In the genomic region with DNA sequence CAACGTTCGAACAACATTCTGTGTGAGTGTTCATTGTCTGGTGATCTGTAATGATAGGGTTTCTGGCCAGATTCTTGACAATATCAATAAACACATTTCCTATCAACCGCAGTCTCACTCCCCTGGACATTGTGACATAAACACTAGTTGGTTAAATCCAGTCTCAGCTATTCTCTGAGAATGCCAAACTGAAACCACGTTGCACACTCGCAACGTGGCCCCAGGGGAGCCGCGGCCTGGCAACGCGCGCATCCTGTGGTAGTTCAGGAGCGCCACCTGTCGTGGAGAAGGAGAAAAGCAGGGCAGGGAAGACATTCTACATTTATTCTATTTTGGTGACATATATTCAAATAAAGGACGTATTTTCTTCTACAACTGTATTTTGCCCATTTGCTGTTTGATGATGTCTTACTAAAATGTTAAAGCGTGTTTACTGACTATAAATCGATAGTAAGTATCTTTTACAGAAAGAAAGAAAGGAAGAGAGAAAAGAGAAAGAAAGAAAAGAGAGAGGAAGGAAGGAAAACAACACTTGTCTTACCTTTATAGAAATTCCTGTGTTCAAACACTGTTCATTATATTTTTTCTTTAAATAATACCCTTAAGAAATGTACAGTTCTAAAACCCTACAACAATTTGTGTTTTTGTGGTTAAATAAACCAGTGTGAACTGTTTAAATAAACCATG, we compare ENCODE assay signal across 9 cellular contexts.
DNase-seq lines count a peak whose midpoint lies in the region; ATAC-seq and TF ChIP-seq lines count a peak whose summit lies in the region.
"Had no signal": no experiment of that assay in that cellular context is flagged by ENCODE, and none has a peak within 500 bp of the region (broad histone marks: within the 10 kb centered on the region; RNA-seq: fewer than 3 reads in every experiment).

No MANE protein-coding gene starts in this region.

- H3K9me3 Mint-ChIP-seq in stimulated activated naive B cell treated with anti-CD40 and anti-IgM and Interleukin-4, amounts not matched to agents 10 μg/mL and 1 μg/mL and 100 μg/mL, for 72 hours, result no peaks in the 10 kb centered on the region
- H3K9me3 Mint-ChIP-seq: IgD-negative memory B cell had no signal

- TF ChIP-seq CTCF in Panc1 (IDR thresholded peaks at IDR 0.05) (peak; percentile 86), choroid plexus epithelial cell (conservative IDR thresholded peaks at IDR 0.05; ENCODE audit: low read depth, low read length) (peak; percentile 79), lower lobe of right lung (IDR thresholded peaks at IDR 0.05) (peak; percentile 83)

- no peak for TF ChIP-seq POLR2A in GM18505 (IDR thresholded peaks at IDR 0.05; ENCODE audit: borderline replicate concordance, extremely low read depth, insufficient read depth, insufficient read length)

- peak; percentile 78 for DNase-seq in AG20443 (ENCODE audit: low spot score)
- peak; percentile 0 for DNase-seq in HuH-7 (ENCODE audit: low spot score)
- DNase-seq in Panc1 (ENCODE audit: low read depth, low spot score), result peak; percentile 4
- peak; percentile 74 for DNase-seq in choroid plexus epithelial cell (ENCODE audit: low read depth)
- peak; percentile 65 for DNase-seq in lower lobe of right lung
- peak; percentile 21 for DNase-seq in stimulated activated naive B cell treated with anti-CD40 and anti-IgM and Interleukin-4, amounts not matched to agents 10 μg/mL and 1 μg/mL and 100 μg/mL, for 72 hours

- intact Hi-C loops in Panc1 (cut with micrococcal nuclease; ENCODE audit: unreplicated experiment) (no loop called here), lower lobe of right lung (cut with DNase I) (no loop called here)

- H3K9me3 ChIP-seq in Panc1 (ENCODE audit: control insufficient read depth, insufficient read depth, low read depth, low read length), result no peaks in the 10 kb centered on the region
- H3K9me3 ChIP-seq in lower lobe of right lung, result no peaks in the 10 kb centered on the region

- no TSS peak for BruUV-seq in Panc1 (replicated peaks; lab: Mats Ljungman, UMichigan)

- CTCF ChIA-PET in Panc1 (lab: Charles Lee), result interaction anchor here (0.6 to 0.8 kb wide), 2 partner anchors 16 to 571 kb away, joined by 3 read pairs; no protein-coding TSS in a partner anchor

- POLR2A ChIA-PET in Panc1 (lab: Charles Lee), result no interaction called here

- peak overlapping the region; percentile 13 to 30; a peak in 3 of 4 replicates for H3K4me3 ChIP-seq in Panc1 (ENCODE audit: low read depth in 2 of 2, low read length in 2 of 2)
- peak overlapping the region; percentile 31 for H3K4me3 ChIP-seq in choroid plexus epithelial cell (ENCODE audit: low read depth, low read length)
- H3K4me3 ChIP-seq in lower lobe of right lung, result peak overlapping the region; percentile 15

- in situ Hi-C loops in Panc1 (cut with HindIII; ENCODE audit: low pct_unique_long_range_greater_than_20kb, low sequenced_read_pairs), result no loop called here

- no peak overlapping the region; the same call in 1 of the 2 replicates for H3K27ac ChIP-seq in Panc1 (ENCODE audit: low read length)
- no peak overlapping the region for H3K27ac ChIP-seq in lower lobe of right lung

- H3K36me3 ChIP-seq in Panc1 (ENCODE audit: control insufficient read depth, insufficient read depth, low read length), result no peaks in the 10 kb centered on the region
- no peaks in the 10 kb centered on the region for H3K36me3 ChIP-seq in lower lobe of right lung

- H3K4me1 ChIP-seq in Panc1 (ENCODE audit: control insufficient read depth, insufficient read depth, low read length) (no peaks in the 10 kb centered on the region; the same call in none of the 2 replicates), lower lobe of right lung (peaks cover 10% of the 10 kb centered on the region)

- no peaks in the 10 kb centered on the region for H3K36me3 Mint-ChIP-seq in stimulated activated naive B cell treated with anti-CD40 and anti-IgM and Interleukin-4, amounts not matched to agents 10 μg/mL and 1 μg/mL and 100 μg/mL, for 72 hours
- H3K36me3 Mint-ChIP-seq: IgD-negative memory B cell had no signal

- peak; percentile 85 for ATAC-seq in GM18505 (IDR thresholded peaks at IDR 0.05; ENCODE audit: unreplicated experiment)
- peak; percentile 74 for ATAC-seq in Panc1
- peak; percentile 88 to 89 for ATAC-seq in lower lobe of right lung
- ATAC-seq in stimulated activated naive B cell treated with anti-CD40 and anti-IgM and Interleukin-4, amounts not matched to agents 10 μg/mL and 1 μg/mL and 100 μg/mL, for 72 hours (replicated peaks), result peak; percentile 69 to 80
- ATAC-seq in GM18517 (IDR thresholded peaks at IDR 0.05; ENCODE audit: unreplicated experiment), result no peak

- H3K27me3 Mint-ChIP-seq in stimulated activated naive B cell treated with anti-CD40 and anti-IgM and Interleukin-4, amounts not matched to agents 10 μg/mL and 1 μg/mL and 100 μg/mL, for 72 hours, result no peaks in the 10 kb centered on the region
- H3K27me3 Mint-ChIP-seq: IgD-negative memory B cell had no signal

- peaks cover 8 to 13% of the 10 kb centered on the region in 2 donors for H3K4me1 Mint-ChIP-seq in stimulated activated naive B cell treated with anti-CD40 and anti-IgM and Interleukin-4, amounts not matched to agents 10 μg/mL and 1 μg/mL and 100 μg/mL, for 72 hours

- H3K27ac Mint-ChIP-seq in stimulated activated naive B cell treated with anti-CD40 and anti-IgM and Interleukin-4, amounts not matched to agents 10 μg/mL and 1 μg/mL and 100 μg/mL, for 72 hours, result peak overlapping the region; percentile 10
- H3K27ac Mint-ChIP-seq: IgD-negative memory B cell had no signal

- H3K27me3 ChIP-seq in Panc1 (ENCODE audit: control insufficient read depth, insufficient read depth, low read length), result no peaks in the 10 kb centered on the region
- H3K27me3 ChIP-seq in lower lobe of right lung (ENCODE audit: low read depth), result no peaks in the 10 kb centered on the region

- peak overlapping the region; percentile 64 for H3K4me3 Mint-ChIP-seq in stimulated activated naive B cell treated with anti-CD40 and anti-IgM and Interleukin-4, amounts not matched to agents 10 μg/mL and 1 μg/mL and 100 μg/mL, for 72 hours
- H3K4me3 Mint-ChIP-seq: IgD-negative memory B cell had no signal

Comparison
In these comparisons a context has a peak if more than half of its experiments do, and no peak if none do; other contexts are left out.
1. DNase-seq: peak in every context shown above with its lines; median percentile 78 in AG20443; 74 in choroid plexus epithelial cell; 65 in lower lobe of right lung; 21 in stimulated activated naive B cell treated with anti-CD40 and anti-IgM and Interleukin-4, amounts not matched to agents 10 μg/mL and 1 μg/mL and 100 μg/mL, for 72 hours; 4 in Panc1; 0 in HuH-7.